In genomic region chr17:19270951-19271611, GRCh38 we compare ENCODE assay signal across 1 cellular context.
TF ChIP-seq lines count a peak whose summit lies in the region.

No MANE protein-coding gene starts in this region.

TF ChIP-seq in H1, 55 proteins besides CTCF, POLR2A, EP300 and RAD21:
- TF ChIP-seq BRCA1 (IDR thresholded peaks at IDR 0.05; ENCODE audit: low read depth, low read length) (no peak), TCF12 (IDR thresholded peaks at IDR 0.05; ENCODE audit: low read depth, low read length) (no peak), SP1 (IDR thresholded peaks at IDR 0.05; ENCODE audit: low read depth, low read length) (no peak), SP2 (IDR thresholded peaks at IDR 0.05; ENCODE audit: low read length) (no peak), RNF2 (IDR thresholded peaks at IDR 0.05; ENCODE audit: borderline replicate concordance, low read depth, low read length, missing control alignments, poor library complexity, severe bottlenecking) (no peak), CHD2 (IDR thresholded peaks at IDR 0.05; ENCODE audit: low read length) (no peak), CHD1 (IDR thresholded peaks at IDR 0.05; ENCODE audit: low read depth, low read length) (no peak), NRF1 (IDR thresholded peaks at IDR 0.05; ENCODE audit: low read depth, low read length) (no peak), HDAC2 (IDR thresholded peaks at IDR 0.05; ENCODE audit: borderline replicate concordance in 1 of 2, low read depth in 2 of 2, low read length in 2 of 2) (no peak), BACH1 (IDR thresholded peaks at IDR 0.05; ENCODE audit: low read length) (no peak), KDM4A (IDR thresholded peaks at IDR 0.05; ENCODE audit: low read depth, low read length, severe bottlenecking) (no peak)
